In the genomic region with DNA sequence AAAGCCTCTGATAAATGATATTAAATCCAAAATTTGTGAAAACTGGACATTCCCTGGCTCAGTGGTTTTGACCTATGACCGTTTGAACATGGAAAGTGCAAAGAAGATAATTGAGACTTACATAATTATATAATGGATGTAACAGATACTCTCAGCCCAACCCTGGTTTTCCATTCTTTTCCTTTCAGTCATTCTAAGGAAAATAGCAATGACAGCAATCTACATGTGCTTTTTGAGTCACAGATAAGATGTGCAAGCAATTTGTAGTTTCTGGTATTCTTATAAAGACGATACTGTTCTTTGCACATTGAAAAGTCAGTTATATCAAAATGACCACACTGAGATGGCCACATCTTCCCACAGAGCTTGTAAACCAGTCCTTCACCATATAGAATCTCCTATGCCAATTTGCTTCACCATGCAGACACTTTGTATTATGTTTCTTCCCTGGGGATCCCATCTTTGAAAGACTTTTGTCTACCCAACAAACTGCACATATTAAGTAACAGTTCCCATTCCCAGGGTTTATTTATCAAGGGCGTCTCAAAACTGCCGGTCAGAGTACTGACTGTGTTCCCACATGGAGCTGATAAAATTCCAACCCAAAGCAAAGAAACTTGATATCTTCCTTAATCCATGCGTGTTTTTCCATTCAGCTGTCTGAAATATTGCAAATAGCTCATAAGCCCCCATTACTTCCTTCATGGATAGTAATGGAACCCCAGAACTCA, we compare ENCODE assay signal across 18 cellular contexts. TPM values are rescaled to one million over a fixed set of nuclear protein-coding genes. Genes with fewer than 3 reads are reported as not detected.
"Had no signal": no experiment of that assay in that cellular context is flagged by ENCODE, and none has a peak within 500 bp of the region (broad histone marks: within the 10 kb centered on the region; RNA-seq: fewer than 3 reads in every experiment).

No MANE protein-coding gene starts in this region.

- H3K27me3 Mint-ChIP-seq: activated naive CD4-positive, alpha-beta T cell treated with anti-CD3 and anti-CD28 coated beads, Interleukin-2, amount 50 U/mL, for 24 hours; naive thymus-derived CD8-positive, alpha-beta T cell had no signal

- H3K4me3 ChIP-seq: coronary artery, skin epidermis, transverse colon had no signal

- H3K4me3 Mint-ChIP-seq: activated CD8-positive, alpha-beta T cell treated with anti-CD3 and anti-CD28 coated beads, Interleukin-2, amount 10 ng/mL, durations not matched to agents 7 days and 5 days; activated naive CD4-positive, alpha-beta T cell treated with anti-CD3 and anti-CD28 coated beads, Interleukin-2, amount 50 U/mL, for 24 hours; immature natural killer cell; naive thymus-derived CD8-positive, alpha-beta T cell; WTC11 had no signal

- H3K27ac ChIP-seq: coronary artery, skin epidermis had no signal

- DNase-seq: activated CD4-positive, alpha-beta T cell treated with anti-CD3 and anti-CD28 coated beads for 48 hours; activated CD8-positive, alpha-beta memory T cell treated with anti-CD3 and anti-CD28 coated beads, Interleukin-2, amount 50 U/mL, for 4 hours; activated CD8-positive, alpha-beta T cell treated with anti-CD3 and anti-CD28 coated beads, Interleukin-2, amount 10 ng/mL, durations not matched to agents 7 days and 5 days; activated effector memory CD4-positive, alpha-beta T cell treated with anti-CD3 and anti-CD28 coated beads, Interleukin-2, amount 50 U/mL, for 16 hours; activated T-cell treated with anti-CD3 and anti-CD28 coated beads, Interleukin-2, amount 50 U/mL, for 48 hours; caudate nucleus; head of caudate nucleus; immature natural killer cell; naive thymus-derived CD8-positive, alpha-beta T cell; stimulated activated CD4-positive, alpha-beta T cell treated with anti-CD3 and anti-CD28 coated beads, Interleukin-4, amount 100 ng/mL, for 4 hours; stimulated activated CD8-positive, alpha-beta memory T cell treated with anti-CD3 and anti-CD28 coated beads, Interleukin-4, amount 100 ng/mL, for 48 hours; stimulated activated naive CD8-positive, alpha-beta T cell treated with anti-CD3 and anti-CD28 coated beads, Interleukin-15, Interleukin-2, amounts not matched to agents 100 U/mL and 50 U/mL, for 24 hours; transverse colon had no signal

- H3K27ac Mint-ChIP-seq: activated CD8-positive, alpha-beta T cell treated with anti-CD3 and anti-CD28 coated beads, Interleukin-2, amount 10 ng/mL, durations not matched to agents 7 days and 5 days; activated naive CD4-positive, alpha-beta T cell treated with anti-CD3 and anti-CD28 coated beads, Interleukin-2, amount 50 U/mL, for 24 hours; naive thymus-derived CD8-positive, alpha-beta T cell; WTC11 had no signal

- H3K36me3 ChIP-seq: transverse colon had no signal

- H3K27me3 ChIP-seq: transverse colon had no signal

- H3K4me1 Mint-ChIP-seq: activated naive CD4-positive, alpha-beta T cell treated with anti-CD3 and anti-CD28 coated beads, Interleukin-2, amount 50 U/mL, for 24 hours had no signal

- ATAC-seq: activated CD8-positive, alpha-beta T cell treated with anti-CD3 and anti-CD28 coated beads, Interleukin-2, amount 10 ng/mL, durations not matched to agents 7 days and 5 days; naive thymus-derived CD8-positive, alpha-beta T cell; stimulated activated naive CD8-positive, alpha-beta T cell treated with anti-CD3 and anti-CD28 coated beads, Interleukin-15, Interleukin-2, amounts not matched to agents 100 U/mL and 50 U/mL, for 24 hours; WTC11 had no signal

RNA-seq across cellular contexts. Expression of a gene that starts 34.8 kb away (rescaled TPM):
- polyA plus RNA-seq: endothelial cell of umbilical vein had no signal
